ENCODE assay signal across 15 cellular contexts in the genomic region with DNA sequence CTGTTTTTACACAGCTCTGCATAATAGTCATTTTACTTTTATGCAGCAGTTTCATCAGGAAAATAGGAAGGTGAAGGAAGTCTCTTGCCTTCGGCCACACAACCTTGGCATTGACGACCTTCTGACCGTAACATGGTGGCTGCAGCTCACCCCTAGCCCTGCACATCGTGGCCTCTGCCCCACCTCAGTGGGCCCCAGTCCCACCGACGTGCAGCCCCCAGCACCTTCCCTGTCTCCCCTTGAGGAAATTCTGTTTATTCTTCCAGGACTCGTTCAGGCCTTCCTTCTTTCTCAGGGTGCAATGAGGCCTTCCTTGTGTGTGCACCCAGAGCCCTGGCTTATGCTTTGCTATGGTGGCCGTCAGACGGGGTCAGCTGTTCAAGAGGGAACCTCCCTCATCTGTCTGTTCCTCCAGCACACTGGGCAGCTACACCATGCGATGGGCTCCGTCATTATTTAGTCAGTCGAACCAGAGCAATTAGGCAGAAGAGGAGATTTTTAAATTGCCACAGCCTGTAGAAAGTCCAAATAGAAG. TPM values are rescaled to one million over a fixed set of nuclear protein-coding genes. Genes with fewer than 3 reads are reported as not detected.
DNase-seq lines count a peak whose midpoint lies in the region; ATAC-seq and TF ChIP-seq lines count a peak whose summit lies in the region.
"Had no signal": no experiment of that assay in that cellular context is flagged by ENCODE, and none has a peak within 500 bp of the region (broad histone marks: within the 10 kb centered on the region; RNA-seq: fewer than 3 reads in every experiment).

No MANE protein-coding gene starts in this region.

- H3K4me3 ChIP-seq in IMR-90 (ENCODE audit: insufficient read depth, low read depth, low read length) = no peak overlapping the region
- no peak overlapping the region for H3K4me3 ChIP-seq in CD4-positive, alpha-beta memory T cell (ENCODE audit: low read length in 2 of 2)

- H3K56ac ChIP-seq in IMR-90 (ENCODE audit: extremely low read depth, insufficient read depth, low read length) = no peak overlapping the region

- no peak overlapping the region for H3K18ac ChIP-seq in IMR-90 (ENCODE audit: low read depth, low read length)

- H3K9ac ChIP-seq in IMR-90 (ENCODE audit: low read depth, low read length) = no peak overlapping the region

- TF ChIP-seq POLR2A in IMR-90 (IDR thresholded peaks at IDR 0.05; ENCODE audit: low read depth, low read length) = no peak

- H3K4me1 Mint-ChIP-seq in CD14-positive monocyte (no peaks in the 10 kb centered on the region), glutamatergic neuron (ENCODE audit: low read depth, unreplicated experiment) (peaks cover 10% of the 10 kb centered on the region)
- no peaks in the 10 kb centered on the region for H3K4me1 Mint-ChIP-seq in CD4-positive, alpha-beta memory T cell
- H3K4me1 Mint-ChIP-seq: CD8-positive, alpha-beta memory T cell had no signal

- dilution Hi-C loops in IMR-90 (cut with HindIII; ENCODE audit: low sequenced_read_pairs, unreplicated experiment) = no loop called here

- no peak overlapping the region for H4K5ac ChIP-seq in IMR-90 (ENCODE audit: low read depth, low read length)

- intact Hi-C loops in CD14-positive monocyte (cut with micrococcal nuclease) (no loop called here), IMR-90 (cut with micrococcal nuclease) (no loop called here), posterior vena cava (cut with DNase I) (no loop called here)
- intact Hi-C loops in CD4-positive, alpha-beta memory T cell (cut with micrococcal nuclease) = no loop called here

- H3K9me3 Mint-ChIP-seq in CD14-positive monocyte (peaks cover 0 to 2% (median 0%) of the 10 kb centered on the region in 7 donors), glutamatergic neuron (ENCODE audit: unreplicated experiment) (no peaks in the 10 kb centered on the region)
- no peaks in the 10 kb centered on the region for H3K9me3 Mint-ChIP-seq in CD4-positive, alpha-beta memory T cell
- H3K9me3 Mint-ChIP-seq: CD8-positive, alpha-beta memory T cell had no signal

- H3K27me3 Mint-ChIP-seq in CD14-positive monocyte (ENCODE audit: low read depth in 3 of 3) (peaks cover 2 to 5% (median 5%) of the 10 kb centered on the region in 3 donors), glutamatergic neuron (ENCODE audit: unreplicated experiment) (no peaks in the 10 kb centered on the region)
- peaks cover 0 to 2% of the 10 kb centered on the region in 2 donors for H3K27me3 Mint-ChIP-seq in CD4-positive, alpha-beta memory T cell

- no peak overlapping the region for H3K27ac Mint-ChIP-seq in CD14-positive monocyte
- peak overlapping the region; percentile 69 for H3K27ac Mint-ChIP-seq in glutamatergic neuron (ENCODE audit: unreplicated experiment)
- no peak overlapping the region for H3K27ac Mint-ChIP-seq in CD4-positive, alpha-beta memory T cell

- no peaks in the 10 kb centered on the region; the same call in 1 of the 2 replicates for H4K20me1 ChIP-seq in IMR-90 (ENCODE audit: insufficient read depth, low read length)

- H2AFZ ChIP-seq in IMR-90 (replicated peaks; ENCODE audit: low read length, poor library complexity) = peak overlapping the region; percentile 21

- H3K4me3 Mint-ChIP-seq in CD14-positive monocyte = no peak overlapping the region
- H3K4me3 Mint-ChIP-seq in glutamatergic neuron (ENCODE audit: unreplicated experiment) = peak overlapping the region; percentile 14
- no peak overlapping the region for H3K4me3 Mint-ChIP-seq in CD4-positive, alpha-beta memory T cell
- H3K4me3 Mint-ChIP-seq: CD8-positive, alpha-beta memory T cell had no signal

- H3K4ac ChIP-seq in IMR-90 (ENCODE audit: low read depth, low read length) = no peak overlapping the region

- H3K27me3 ChIP-seq in IMR-90 (ENCODE audit: control insufficient read depth, insufficient read depth, low read length) = peaks cover 27% of the 10 kb centered on the region
- no peaks in the 10 kb centered on the region for H3K27me3 ChIP-seq in CD4-positive, alpha-beta memory T cell (ENCODE audit: insufficient read depth, low read length)
- H3K27me3 ChIP-seq: BE2C had no signal

- H3K4me2 ChIP-seq in IMR-90 (ENCODE audit: low read depth, low read length) = no peak overlapping the region

- H3K23ac ChIP-seq in IMR-90 (ENCODE audit: low read depth, low read length) = no peak overlapping the region

- DNase-seq in CD14-positive monocyte (ENCODE audit: low spot score) (peak; percentile 20), IMR-90 (no peak), glutamatergic neuron (no peak), posterior vena cava (ENCODE audit: low spot score) (peak; percentile 55), SKM-1 (lab: John Stamatoyannopoulos, UW; ENCODE audit: unreplicated experiment) (no peak)
- no peak for DNase-seq in CD4-positive, alpha-beta memory T cell
- DNase-seq in activated CD4-positive, alpha-beta T cell treated with anti-CD3 and anti-CD28 coated beads, Interleukin-2, amount 50 U/mL, for 48 hours = no peak
- DNase-seq: BE2C; CD8-positive, alpha-beta memory T cell; DND-41; GDM1 had no signal

- H3K9me1 ChIP-seq in IMR-90 (ENCODE audit: insufficient read depth, low read length) = peaks cover 9% of the 10 kb centered on the region; the same call in 1 of the 2 replicates

- no peak overlapping the region for H4K8ac ChIP-seq in IMR-90 (ENCODE audit: low read depth in 2 of 2, low read length in 2 of 2)

- no peaks in the 10 kb centered on the region for H3K36me3 ChIP-seq in IMR-90 (ENCODE audit: control insufficient read depth, insufficient read depth, low read length)
- H3K36me3 ChIP-seq in CD4-positive, alpha-beta memory T cell (ENCODE audit: insufficient read depth, low read length) = no peaks in the 10 kb centered on the region
- H3K36me3 ChIP-seq: BE2C had no signal

- in situ Hi-C loops in IMR-90 (cut with MboI; ENCODE audit: low sequenced_read_pairs) = no loop called here

- no TSS peak for BruUV-seq in IMR-90 (replicated peaks; lab: Mats Ljungman, UMichigan)

- TF ChIP-seq CTCF in CD14-positive monocyte (IDR thresholded peaks at IDR 0.05) (no peak), IMR-90 (conservative IDR thresholded peaks at IDR 0.05; ENCODE audit: low read depth, low read length) (no peak), glutamatergic neuron (IDR thresholded peaks at IDR 0.05; ENCODE audit: partially characterized antibody, unreplicated experiment) (no peak)

- no peaks in the 10 kb centered on the region for H3K9me3 ChIP-seq in IMR-90 (ENCODE audit: control insufficient read depth, insufficient read depth, low read length)
- H3K9me3 ChIP-seq in CD4-positive, alpha-beta memory T cell (ENCODE audit: control insufficient read depth in 1 of 2, low read length in 2 of 2) = no peaks in the 10 kb centered on the region
- H3K9me3 ChIP-seq: BE2C, Caco-2 had no signal

- H3K36me3 Mint-ChIP-seq in CD14-positive monocyte (no peaks in the 10 kb centered on the region), glutamatergic neuron (ENCODE audit: unreplicated experiment) (peaks cover 3% of the 10 kb centered on the region)
- no peaks in the 10 kb centered on the region for H3K36me3 Mint-ChIP-seq in CD4-positive, alpha-beta memory T cell
- H3K36me3 Mint-ChIP-seq: CD8-positive, alpha-beta memory T cell had no signal

- H3K4me1 ChIP-seq in IMR-90 (ENCODE audit: control insufficient read depth, insufficient read depth, low read length) = peaks cover 3% of the 10 kb centered on the region; the same call in 1 of the 2 replicates
- no peaks in the 10 kb centered on the region for H3K4me1 ChIP-seq in CD4-positive, alpha-beta memory T cell (ENCODE audit: insufficient read depth, low read length)
- H3K4me1 ChIP-seq: BE2C had no signal

- H3K14ac ChIP-seq in IMR-90 (replicated peaks; ENCODE audit: low read depth, low read length) = no peak overlapping the region

- H2BK5ac ChIP-seq in IMR-90 (ENCODE audit: low read depth, low read length, poor library complexity, severe bottlenecking) = no peak overlapping the region

- ATAC-seq in IMR-90 (ENCODE audit: low read depth) (no peak), GM18511 (IDR thresholded peaks at IDR 0.05; ENCODE audit: unreplicated experiment) (no peak)
- ATAC-seq: HCT116 had no signal

- no peak overlapping the region for H2AK9ac ChIP-seq in IMR-90 (replicated peaks; ENCODE audit: low read depth, low read length, poor library complexity)

- no peak overlapping the region for H2BK20ac ChIP-seq in IMR-90 (ENCODE audit: low read depth, low read length)

- no peak overlapping the region for H2BK120ac ChIP-seq in IMR-90 (ENCODE audit: low read depth, low read length)

- H4K91ac ChIP-seq in IMR-90 (ENCODE audit: insufficient read depth, low read depth, low read length) = no peak overlapping the region

- H3K27ac ChIP-seq in IMR-90 (ENCODE audit: insufficient read depth, low read length) = no peak overlapping the region
- H3K27ac ChIP-seq in CD4-positive, alpha-beta memory T cell (ENCODE audit: low read depth, low read length) = no peak overlapping the region
- H3K27ac ChIP-seq: C4-2B had no signal

- no peak overlapping the region for H2AK5ac ChIP-seq in IMR-90 (ENCODE audit: low read depth, low read length)

- POLR2A ChIA-PET in IMR-90 (lab: Charles Lee; ENCODE audit: unreplicated experiment) = no interaction called here
- POLR2A ChIA-PET in CD4-positive, alpha-beta memory T cell (lab: Charles Lee; ENCODE audit: partially characterized antibody) = no interaction called here

- H2BK15ac ChIP-seq in IMR-90 (ENCODE audit: low read depth, low read length) = no peak overlapping the region

- WGBS in IMR-90 (ENCODE audit: extremely low coverage in 2 of 2, insufficient read length in 1 of 2), 2 experiments = 38% methylated on average over 3 of the region's 12 CpGs; no CpG with 5 or more reads in 1 of the 2 experiments

- no peak for TF ChIP-seq RAD21 in IMR-90 (IDR thresholded peaks at IDR 0.05; ENCODE audit: low read length)

- CTCF ChIA-PET in IMR-90 (lab: Yijun Ruan, JAX) = no interaction called here
- CTCF ChIA-PET in CD4-positive, alpha-beta memory T cell (lab: Charles Lee; ENCODE audit: partially characterized antibody) = no interaction called here

- no peaks in the 10 kb centered on the region for H3K79me1 ChIP-seq in IMR-90 (ENCODE audit: low read depth in 1 of 2, low read length in 2 of 2)

TF ChIP-seq in IMR-90, 13 proteins besides CTCF, POLR2A, EP300 and RAD21 (continues in another document):
- no peak for TF ChIP-seq CHD1 (IDR thresholded peaks at IDR 0.05; ENCODE audit: low read depth, low read length)

RNA-seq across cellular contexts. Expression of a gene that starts 33.3 kb away (rescaled TPM):
- polyA plus RNA-seq in CD14-positive monocyte (1 to 10 TPM; 5.9 to 7.5 TPM), IMR-90 (2012; rRNA removed) (0.94 and 1.1 TPM in 2 replicates)
- total RNA-seq in IMR-90 (2012; rRNA removed) (0.36 and 0.83 TPM in 2 replicates), glutamatergic neuron (ENCODE audit: unreplicated experiment) (13.8 TPM), posterior vena cava (10 to 100 TPM; 20.2 to 22.9 TPM)
- polyA plus RNA-seq in IMR-90 (2012; cell fraction: cytosol; rRNA removed) = 0.65 and 1.3 TPM in 2 replicates
- 0.46 and 0.95 TPM in 2 replicates for polyA plus RNA-seq in IMR-90 (2012; cell fraction: nucleus; rRNA removed; ENCODE audit: low replicate concordance)
- under 1 TPM; 0.90 to 1.00 TPM for total RNA-seq in CD4-positive, alpha-beta memory T cell
- under 1 TPM in 1 of 2 donors, not detected in 1; 0.07 TPM for polyA plus RNA-seq in CD4-positive, alpha-beta memory T cell
- polyA plus RNA-seq: CD8-positive, alpha-beta memory T cell had no signal

Comparison
In these comparisons a context has a peak if more than half of its experiments do, and no peak if none do; other contexts are left out.
1. DNase-seq: peak in CD14-positive monocyte (single experiment) and posterior vena cava (single experiment); none in IMR-90 (single experiment), glutamatergic neuron (single experiment), CD4-positive, alpha-beta memory T cell (0 of 5), SKM-1 (single experiment) and activated CD4-positive, alpha-beta T cell treated with anti-CD3 and anti-CD28 coated beads, Interleukin-2, amount 50 U/mL, for 48 hours (0 of 2).